ENCODE assay signal across 14 cellular contexts in the genomic region with DNA sequence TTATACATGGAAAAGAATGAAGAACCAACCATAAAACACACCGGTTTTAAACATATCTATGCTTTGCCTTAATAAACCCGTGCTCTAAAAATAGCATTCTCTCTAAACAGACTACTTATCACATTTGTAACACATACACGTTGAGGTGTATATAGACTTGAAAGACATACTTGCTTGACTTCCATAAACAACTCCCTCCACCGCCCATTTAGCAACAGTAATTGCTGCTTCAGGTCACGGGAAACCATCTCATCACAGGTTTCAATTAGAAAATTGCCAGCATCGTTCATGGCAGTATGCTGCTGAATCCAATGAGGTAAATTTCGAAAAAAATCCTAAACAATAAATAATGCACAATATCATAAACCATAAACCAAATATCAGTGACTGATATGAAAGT.
A peak's percentile ranks its signal among the peaks of the same experiment; 100 is the strongest.
DNase-seq lines count a peak whose midpoint lies in the region; ATAC-seq, FAIRE-seq and TF ChIP-seq lines count a peak whose summit lies in the region.
"Had no signal": no experiment of that assay in that cellular context is flagged by ENCODE, and none has a peak within 500 bp of the region (broad histone marks: within the 10 kb centered on the region; RNA-seq: fewer than 3 reads in every experiment).

No MANE protein-coding gene starts in this region.

- DNase-seq in A172 (ENCODE audit: low spot score): peak; percentile 27
- peak; percentile 6 for DNase-seq in H4 (ENCODE audit: low spot score)
- peak; percentile 20 for DNase-seq in SK-MEL-5 (ENCODE audit: low read depth, low spot score)
- no peak for DNase-seq in heart right ventricle
- DNase-seq in GM19239 (ENCODE audit: insufficient read length, low spot score): no peak
- DNase-seq: activated effector memory CD4-positive, alpha-beta T cell treated with anti-CD3 and anti-CD28 coated beads, Interleukin-2, amount 50 U/mL, for 16 hours; cortex of kidney; DMS 273 treated with DMSO at 0.1 percent for 48 hours; naive B cell; WERI-Rb-1 had no signal

- intact Hi-C loops in heart right ventricle (cut with DNase I): no loop called here

- no peak for TF ChIP-seq CTCF in heart right ventricle (IDR thresholded peaks at IDR 0.05)

- H3K27me3 ChIP-seq in muscle layer of duodenum (ENCODE audit: low read depth, low read length): no peaks in the 10 kb centered on the region
- H3K27me3 ChIP-seq in heart right ventricle: no peaks in the 10 kb centered on the region
- H3K27me3 ChIP-seq: hepatocyte had no signal

- peaks cover 0 to 8% of the 10 kb centered on the region in 2 donors for H3K36me3 ChIP-seq in muscle layer of duodenum (ENCODE audit: control insufficient read depth in 1 of 2, insufficient read depth in 2 of 2, low read length in 2 of 2)
- H3K36me3 ChIP-seq in heart right ventricle: peaks cover 0 to 26% (median 0%) of the 10 kb centered on the region in 9 donors
- H3K36me3 ChIP-seq: WERI-Rb-1 had no signal

- ATAC-seq in HG03520 (IDR thresholded peaks at IDR 0.05; ENCODE audit: unreplicated experiment) (no peak), GM21717 (IDR thresholded peaks at IDR 0.05; ENCODE audit: unreplicated experiment) (no peak), heart right ventricle (no peak)

- H3K27ac ChIP-seq in muscle layer of duodenum (ENCODE audit: low read length) (no peak overlapping the region), heart right ventricle (no peak overlapping the region)
- H3K27ac ChIP-seq: hepatocyte, WERI-Rb-1 had no signal

- WGBS in heart right ventricle, 2 donors: 74% methylated on average over 7 of the region's 7 CpGs

- peak overlapping the region; percentile 43 to 60 for H3K4me3 ChIP-seq in muscle layer of duodenum (ENCODE audit: low read depth in 1 of 2, low read length in 2 of 2)
- peak overlapping the region in 3 of 10 donors; percentile 6 to 23 (median 17) for H3K4me3 ChIP-seq in heart right ventricle
- H3K4me3 ChIP-seq: hepatocyte had no signal

- H3K9me3 ChIP-seq in muscle layer of duodenum (ENCODE audit: control insufficient read depth in 1 of 2, low read length in 2 of 2) (no peaks in the 10 kb centered on the region), heart right ventricle (no peaks in the 10 kb centered on the region)

- no peak for FAIRE-seq in GM19239 (lab: Jason Lieb, UNC)

- in situ Hi-C loops in SK-MEL-5 (cut with HindIII; ENCODE audit: low pct_unique_long_range_greater_than_20kb, low sequenced_read_pairs): no loop called here

- H3K4me1 ChIP-seq in muscle layer of duodenum (ENCODE audit: control insufficient read depth in 1 of 2, insufficient read depth in 2 of 2, low read length in 2 of 2) (no peaks in the 10 kb centered on the region), heart right ventricle (peaks cover 0 to 12% (median 0%) of the 10 kb centered on the region in 9 donors)

Comparison
In these comparisons a context has a peak if more than half of its experiments do, and no peak if none do; other contexts are left out.
1. DNase-seq: peak in A172 (single experiment), H4 (single experiment) and SK-MEL-5 (single experiment); none in heart right ventricle (0 of 2) and GM19239 (single experiment).